22 cellular contexts compared by ENCODE assay signal in genomic region chr19:14954071-14954655, GRCh38. TPM values are rescaled to one million over a fixed set of nuclear protein-coding genes. Genes with fewer than 3 reads are reported as not detected.
DNase-seq lines count a peak whose midpoint lies in the region; ATAC-seq and TF ChIP-seq lines count a peak whose summit lies in the region.
"Had no signal": no experiment of that assay in that cellular context is flagged by ENCODE, and none has a peak within 500 bp of the region (broad histone marks: within the 10 kb centered on the region; RNA-seq: fewer than 3 reads in every experiment).

No MANE protein-coding gene starts in this region.

- no peaks in the 10 kb centered on the region for H4K20me1 ChIP-seq in OCI-LY7 (ENCODE audit: insufficient read depth, low read length)

- no peaks in the 10 kb centered on the region for H3K36me3 Mint-ChIP-seq in Calu3 (ENCODE audit: insufficient read depth, unreplicated experiment)
- H3K36me3 Mint-ChIP-seq in activated CD4-positive, alpha-beta memory T cell treated with anti-CD3 and anti-CD28 coated beads for 36 hours, result no peaks in the 10 kb centered on the region

- POLR2A ChIA-PET in OCI-LY7 (lab: Charles Lee), result interaction anchor here (0.6 kb wide), 1 partner anchor 1080 kb away, joined by 3 read pairs; no protein-coding TSS in a partner anchor
- POLR2A ChIA-PET in activated CD4-positive, alpha-beta memory T cell treated with anti-CD3 and anti-CD28 coated beads for 36 hours (lab: Charles Lee), result no interaction called here

- no peak for TF ChIP-seq CTCF in Calu3 (IDR thresholded peaks at IDR 0.05; ENCODE audit: unreplicated experiment)
- TF ChIP-seq CTCF in GM12865 (IDR thresholded peaks at IDR 0.05; ENCODE audit: insufficient read depth, low read depth, low read length, missing control alignments), result no peak
- no peak for TF ChIP-seq CTCF in OCI-LY7 (conservative IDR thresholded peaks at IDR 0.05; ENCODE audit: low read length)

- no peaks in the 10 kb centered on the region for H3K79me2 ChIP-seq in OCI-LY7 (ENCODE audit: insufficient read depth, low read depth, low read length)

- no peak overlapping the region for H3K27ac Mint-ChIP-seq in Calu3 (ENCODE audit: unreplicated experiment)
- no peak overlapping the region for H3K27ac Mint-ChIP-seq in activated CD4-positive, alpha-beta memory T cell treated with anti-CD3 and anti-CD28 coated beads for 36 hours
- H3K27ac Mint-ChIP-seq: stimulated activated naive CD8-positive, alpha-beta T cell treated with anti-CD3 and anti-CD28 coated beads, Interleukin-15, amount 100 ng/mL, for 72 hours had no signal

- no TSS peak for BruUV-seq in Calu3 (replicated peaks; lab: Mats Ljungman, UMichigan)
- no TSS peak for BruUV-seq in OCI-LY7 (replicated peaks; lab: Mats Ljungman, UMichigan)

- no peaks in the 10 kb centered on the region for H3K4me1 Mint-ChIP-seq in Calu3 (ENCODE audit: low read depth, unreplicated experiment)
- H3K4me1 Mint-ChIP-seq in activated CD4-positive, alpha-beta memory T cell treated with anti-CD3 and anti-CD28 coated beads for 36 hours (ENCODE audit: low read depth), result no peaks in the 10 kb centered on the region
- H3K4me1 Mint-ChIP-seq: neural crest cell; stimulated activated naive CD8-positive, alpha-beta T cell treated with anti-CD3 and anti-CD28 coated beads, Interleukin-15, amount 100 ng/mL, for 72 hours had no signal

- H3K27ac ChIP-seq in OCI-LY7 (ENCODE audit: low read depth, low read length, poor library complexity, severe bottlenecking), result no peak overlapping the region
- H3K27ac ChIP-seq: cardiac muscle cell, tibial nerve had no signal

- H3K4me2 ChIP-seq in OCI-LY7 (ENCODE audit: low read length), result no peak overlapping the region

- no peaks in the 10 kb centered on the region for H3K4me1 ChIP-seq in OCI-LY7 (ENCODE audit: insufficient read depth, low read length, poor library complexity, severe bottlenecking)
- H3K4me1 ChIP-seq: tibial nerve had no signal

- H3K27me3 Mint-ChIP-seq in Calu3 (ENCODE audit: unreplicated experiment), result peaks cover 15% of the 10 kb centered on the region
- peaks cover 5% of the 10 kb centered on the region for H3K27me3 Mint-ChIP-seq in activated CD4-positive, alpha-beta memory T cell treated with anti-CD3 and anti-CD28 coated beads for 36 hours

- H3K36me3 ChIP-seq in OCI-LY7 (ENCODE audit: insufficient read depth, low read length), result no peaks in the 10 kb centered on the region
- H3K36me3 ChIP-seq: cardiac muscle cell, tibial nerve had no signal

- no peaks in the 10 kb centered on the region for H3K9me2 ChIP-seq in OCI-LY7 (ENCODE audit: insufficient read depth, low read length)

- H3K9me3 ChIP-seq in OCI-LY7 (ENCODE audit: low read length), result no peaks in the 10 kb centered on the region

- intact Hi-C loops in Calu3 (cut with micrococcal nuclease; ENCODE audit: unreplicated experiment), result no loop called here
- intact Hi-C loops in OCI-LY7 (cut with micrococcal nuclease; ENCODE audit: unreplicated experiment), result no loop called here
- intact Hi-C loops in activated CD4-positive, alpha-beta memory T cell treated with anti-CD3 and anti-CD28 coated beads for 36 hours (cut with micrococcal nuclease), result no loop called here

- no peak for ATAC-seq in GM21619 (IDR thresholded peaks at IDR 0.05; ENCODE audit: unreplicated experiment)
- ATAC-seq: activated T-cell treated with anti-CD3 and anti-CD28 coated beads, Interleukin-2, amount 50 U/mL, for 4 hours; sciatic nerve; SK-N-SH treated with all-trans-retinoic acid at 6 μM for 48 hours; stimulated activated naive CD8-positive, alpha-beta T cell treated with anti-CD3 and anti-CD28 coated beads, Interleukin-15, amount 100 ng/mL, for 72 hours had no signal

- no peak overlapping the region for H2AFZ ChIP-seq in OCI-LY7 (ENCODE audit: low read length)

- no peak overlapping the region for H3K4me3 Mint-ChIP-seq in Calu3 (ENCODE audit: low read depth, unreplicated experiment)
- H3K4me3 Mint-ChIP-seq in activated CD4-positive, alpha-beta memory T cell treated with anti-CD3 and anti-CD28 coated beads for 36 hours, result no peak overlapping the region
- H3K4me3 Mint-ChIP-seq: activated T-cell treated with anti-CD3 and anti-CD28 coated beads, Interleukin-2, amount 50 U/mL, for 4 hours; neural crest cell; stimulated activated naive CD8-positive, alpha-beta T cell treated with anti-CD3 and anti-CD28 coated beads, Interleukin-15, amount 100 ng/mL, for 72 hours had no signal

- H3K4me3 ChIP-seq in GM12865 (ENCODE audit: low read depth, low read length) (no peak overlapping the region), OCI-LY7 (ENCODE audit: low read depth, low read length, poor library complexity, severe bottlenecking) (no peak overlapping the region)
- H3K4me3 ChIP-seq: cardiac muscle cell, lung, tibial nerve had no signal

- H3K9me3 Mint-ChIP-seq in Calu3 (ENCODE audit: low read depth, unreplicated experiment), result no peaks in the 10 kb centered on the region
- H3K9me3 Mint-ChIP-seq in activated CD4-positive, alpha-beta memory T cell treated with anti-CD3 and anti-CD28 coated beads for 36 hours, result peaks cover 13% of the 10 kb centered on the region

- CTCF ChIA-PET in Calu3 (lab: Charles Lee) (interaction anchor here (0.6 kb wide), 1 partner anchor 517 kb away, joined by 3 read pairs; no protein-coding TSS in a partner anchor), OCI-LY7 (lab: Charles Lee; ENCODE audit: unreplicated experiment) (no interaction called here)
- CTCF ChIA-PET in activated CD4-positive, alpha-beta memory T cell treated with anti-CD3 and anti-CD28 coated beads for 36 hours (lab: Charles Lee), result no interaction called here

- DNase-seq in Calu3, result peak; percentile 2
- DNase-seq in GM12865 (ENCODE audit: low read depth), result peak; percentile 5
- DNase-seq in OCI-LY7 (ENCODE audit: low spot score), result peak; percentile 1
- DNase-seq in iPS DF 19.7 (ENCODE audit: low read depth, low spot score), result peak; percentile 28
- DNase-seq in activated CD4-positive, alpha-beta memory T cell treated with anti-CD3 and anti-CD28 coated beads for 36 hours, result no peak
- no peak for DNase-seq in stimulated activated CD8-positive, alpha-beta memory T cell treated with anti-CD3 and anti-CD28 coated beads, Interleukin-4, amount 100 ng/mL, for 48 hours
- DNase-seq: activated naive CD4-positive, alpha-beta T cell treated with anti-CD3 and anti-CD28 coated beads, Interleukin-2, amount 50 U/mL, for 16 hours; activated T-cell treated with anti-CD3 and anti-CD28 coated beads, Interleukin-2, amount 50 U/mL, for 4 hours; aorta; cortex of kidney; NCI-H146; NCI-H510A treated with DMSO at 0.1 percent for 48 hours; stimulated activated naive CD8-positive, alpha-beta T cell treated with anti-CD3 and anti-CD28 coated beads, Interleukin-15, amount 100 ng/mL, for 72 hours; T1000 had no signal

RNA-seq across cellular contexts. Expression of gene OR7C2, which starts 12.9 kb away (rescaled TPM):
- not detected in 2 replicates for total RNA-seq in Calu3 (2022)
- not detected in 2 replicates for total RNA-seq in OCI-LY7 (2014; rRNA removed; shearing (Covaris generic))
- total RNA-seq in OCI-LY7 (2022), result not detected in 2 replicates
- total RNA-seq in activated CD4-positive, alpha-beta memory T cell treated with anti-CD3 and anti-CD28 coated beads for 36 hours, result not detected
- total RNA-seq: activated T-cell treated with anti-CD3 and anti-CD28 coated beads, Interleukin-2, amount 50 U/mL, for 4 hours; aorta; cardiac muscle cell; lung; neural crest cell; posterior vena cava; sciatic nerve; tibial nerve had no signal

RNA-seq across cellular contexts. Expression of gene SLC1A6, which starts 25.5 kb away (rescaled TPM):
- total RNA-seq in Calu3 (2022) (not detected in 2 replicates), OCI-LY7 (2022) (not detected in 2 replicates)
- total RNA-seq in OCI-LY7 (2014; rRNA removed; shearing (Covaris generic)), result not detected in 2 replicates
- not detected for total RNA-seq in activated CD4-positive, alpha-beta memory T cell treated with anti-CD3 and anti-CD28 coated beads for 36 hours
- total RNA-seq: activated T-cell treated with anti-CD3 and anti-CD28 coated beads, Interleukin-2, amount 50 U/mL, for 4 hours; aorta; lung; posterior vena cava; sciatic nerve; tibial nerve had no signal

Comparison
In these comparisons a context has a peak if more than half of its experiments do, and no peak if none do; other contexts are left out.
1. DNase-seq: peak in Calu3 (single experiment), GM12865 (single experiment), OCI-LY7 (single experiment) and iPS DF 19.7 (single experiment); none in activated CD4-positive, alpha-beta memory T cell treated with anti-CD3 and anti-CD28 coated beads for 36 hours (single experiment) and stimulated activated CD8-positive, alpha-beta memory T cell treated with anti-CD3 and anti-CD28 coated beads, Interleukin-4, amount 100 ng/mL, for 48 hours (single experiment).